ENCODE assay signal across 9 cellular contexts in genomic region chr10:132570771-132571564, GRCh38. TPM values are rescaled to one million over a fixed set of nuclear protein-coding genes. Genes with fewer than 3 reads are reported as not detected.
DNase-seq lines count a peak whose midpoint lies in the region; ATAC-seq and TF ChIP-seq lines count a peak whose summit lies in the region.
"Had no signal": no experiment of that assay in that cellular context is flagged by ENCODE, and none has a peak within 500 bp of the region (broad histone marks: within the 10 kb centered on the region; RNA-seq: fewer than 3 reads in every experiment).

No MANE protein-coding gene starts in this region.

- ATAC-seq in GM19328 (IDR thresholded peaks at IDR 0.05; ENCODE audit: unreplicated experiment) (peak; percentile 34), HG03108 (IDR thresholded peaks at IDR 0.05; ENCODE audit: unreplicated experiment) (peak; percentile 43), Panc1 (peak; percentile 70)

- peak; percentile 91 for DNase-seq in CD1c-positive myeloid dendritic cell (ENCODE audit: extremely low spot score)
- DNase-seq in Panc1 (ENCODE audit: low read depth, low spot score) = no peak
- DNase-seq in mesendoderm = no peak
- no peak for DNase-seq in NCI-H524 treated with DMSO at 0.1 percent for 48 hours (lab: John Stamatoyannopoulos, UW)
- no peak for DNase-seq in stimulated activated CD4-positive, alpha-beta T cell treated with anti-CD3 and anti-CD28 coated beads, Interleukin-2, amount 100 ng/mL, for 48 hours
- DNase-seq in vagina (ENCODE audit: extremely low spot score in 2 of 2) = no peak

- H2AK5ac ChIP-seq in mesendoderm (ENCODE audit: low read length) = no peak overlapping the region

- no peak overlapping the region for H2BK120ac ChIP-seq in mesendoderm (ENCODE audit: low read depth, low read length)

- TF ChIP-seq CTCF in Panc1 (IDR thresholded peaks at IDR 0.05) = no peak
- no peak for TF ChIP-seq CTCF in vagina (IDR thresholded peaks at IDR 0.05)

- CTCF ChIA-PET in Panc1 (lab: Charles Lee) = interaction anchor here (1.0 to 1.2 kb wide), 3 partner anchors 14 to 111 kb away, joined by 3 to 4 read pairs (median 3); no protein-coding TSS in a partner anchor

- H2BK15ac ChIP-seq in mesendoderm (replicated peaks; ENCODE audit: low read depth) = no peak overlapping the region

- BruUV-seq in Panc1 (replicated peaks; lab: Mats Ljungman, UMichigan) = no TSS peak

- H4K5ac ChIP-seq in mesendoderm (ENCODE audit: low read length) = no peak overlapping the region

- no peak overlapping the region for H3K4me2 ChIP-seq in mesendoderm (ENCODE audit: low read length)

- intact Hi-C loops in Panc1 (cut with micrococcal nuclease; ENCODE audit: unreplicated experiment) = no loop called here
- intact Hi-C loops in vagina (cut with DNase I) = no loop called here

- TF ChIP-seq POLR2A in vagina (IDR thresholded peaks at IDR 0.05) = no peak

- no peak overlapping the region for H3K23ac ChIP-seq in mesendoderm (ENCODE audit: low read length)

- H3K79me2 ChIP-seq in mesendoderm (ENCODE audit: control insufficient read depth, insufficient read depth, low read length) = no peaks in the 10 kb centered on the region

- no peaks in the 10 kb centered on the region for H3K9me3 ChIP-seq in Panc1 (ENCODE audit: control insufficient read depth, insufficient read depth, low read depth, low read length)
- no peaks in the 10 kb centered on the region for H3K9me3 ChIP-seq in vagina
- H3K9me3 ChIP-seq: thoracic aorta had no signal

- in situ Hi-C loops in Panc1 (cut with HindIII; ENCODE audit: low pct_unique_long_range_greater_than_20kb, low sequenced_read_pairs) = no loop called here

- H3K27me3 ChIP-seq in Panc1 (ENCODE audit: control insufficient read depth, insufficient read depth, low read length) = no peaks in the 10 kb centered on the region
- H3K27me3 ChIP-seq in mesendoderm (ENCODE audit: insufficient read depth, low read length, poor library complexity) = no peaks in the 10 kb centered on the region
- H3K27me3 ChIP-seq in vagina = no peaks in the 10 kb centered on the region

- H3K36me3 ChIP-seq in Panc1 (ENCODE audit: control insufficient read depth, insufficient read depth, low read length) = no peaks in the 10 kb centered on the region
- no peaks in the 10 kb centered on the region for H3K36me3 ChIP-seq in mesendoderm (ENCODE audit: control insufficient read depth, insufficient read depth, low read length)
- H3K36me3 ChIP-seq in vagina = no peaks in the 10 kb centered on the region
- H3K36me3 ChIP-seq: thoracic aorta had no signal

- no peak overlapping the region for H3K18ac ChIP-seq in mesendoderm (ENCODE audit: low read length)

- POLR2A ChIA-PET in Panc1 (lab: Charles Lee) = interaction anchor here (0.7 to 0.8 kb wide), 2 partner anchors 11 to 52 kb away, joined by 3 read pairs; no protein-coding TSS in a partner anchor

- no CpG with 5 or more reads among the region's 25 CpGs for WGBS in mesendoderm (ENCODE audit: extremely low coverage, insufficient coverage, low lambda C conversion rate)

- no peak overlapping the region for H4K8ac ChIP-seq in mesendoderm (ENCODE audit: low read depth, low read length)

- peak overlapping the region; percentile 70 for H3K56ac ChIP-seq in mesendoderm (ENCODE audit: low read length)

- H2BK5ac ChIP-seq in mesendoderm (ENCODE audit: low read length) = no peak overlapping the region

- peak overlapping the region; percentile 90 for H3K27ac ChIP-seq in Panc1 (ENCODE audit: low read length)
- peak overlapping the region; percentile 1 for H3K27ac ChIP-seq in mesendoderm (ENCODE audit: low read depth, low read length)
- no peak overlapping the region for H3K27ac ChIP-seq in vagina

- H3K4me3 ChIP-seq in Panc1 (ENCODE audit: low read depth in 2 of 2, low read length in 2 of 2) = peak overlapping the region; percentile 44 to 65
- H3K4me3 ChIP-seq in mesendoderm (ENCODE audit: low read length) = no peak overlapping the region
- H3K4me3 ChIP-seq in vagina = no peak overlapping the region

- H3K4ac ChIP-seq in mesendoderm (ENCODE audit: low read depth, low read length) = no peak overlapping the region

- H3K4me1 ChIP-seq in Panc1 (ENCODE audit: control insufficient read depth, insufficient read depth, low read length) (peaks cover 58% of the 10 kb centered on the region), mesendoderm (ENCODE audit: control insufficient read depth, low read depth, low read length) (peaks cover 7% of the 10 kb centered on the region), vagina (peaks cover 49% of the 10 kb centered on the region)

- no peak overlapping the region for H3K9ac ChIP-seq in mesendoderm (ENCODE audit: low read length)

- H3K79me1 ChIP-seq in mesendoderm (ENCODE audit: low read length) = peaks cover 2% of the 10 kb centered on the region

RNA-seq across cellular contexts. Expression of gene INPP5A, which starts 33.4 kb away (rescaled TPM):
- 60.0 TPM for total RNA-seq in Panc1 (2021; ENCODE audit: unreplicated experiment)
- 78.4 TPM for polyA plus RNA-seq in Panc1 (2012; ENCODE audit: insufficient read length)
- polyA plus RNA-seq in mesendoderm (2013, experiment 1 of 2) = 17.5 TPM
- polyA plus RNA-seq in mesendoderm (2013, experiment 2 of 2) = 18.1 TPM
- 24.3 TPM for total RNA-seq in vagina

Comparison
In these comparisons a context has a peak if more than half of its experiments do, and no peak if none do; other contexts are left out.
1. H3K4me3 ChIP-seq: peak in Panc1 (2 of 2); none in mesendoderm (single experiment) and vagina (0 of 2).
2. Peak in every context shown above with its lines, with median percentiles within 50 percentile points of each other: ATAC-seq.